In the genomic region with DNA sequence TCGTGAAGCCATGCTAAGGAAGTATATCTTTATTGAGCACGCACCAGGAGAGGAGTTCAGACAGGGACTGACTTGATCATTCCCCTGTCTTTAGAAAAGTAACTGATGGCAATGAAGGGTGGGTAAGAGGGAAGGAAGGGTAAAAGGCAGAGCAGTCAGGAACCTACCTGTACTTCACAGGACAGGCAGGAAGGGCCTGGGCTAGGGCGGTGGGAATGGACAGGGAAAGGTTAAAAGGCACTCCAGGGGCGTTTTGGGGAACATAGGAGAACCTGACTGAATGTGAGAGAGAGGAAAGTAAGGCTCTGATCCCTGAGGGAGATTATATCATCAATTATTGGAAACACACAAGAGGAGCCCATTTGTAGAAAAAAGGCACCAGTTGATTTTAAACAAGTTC, we compare ENCODE assay signal across 12 cellular contexts.
"Had no signal": no experiment of that assay in that cellular context is flagged by ENCODE, and none has a peak within 500 bp of the region (broad histone marks: within the 10 kb centered on the region; RNA-seq: fewer than 3 reads in every experiment).

No MANE protein-coding gene starts in this region.

- H3K27me3 Mint-ChIP-seq: activated CD4-positive, alpha-beta memory T cell treated with anti-CD3 and anti-CD28 coated beads, Interleukin-2, amount 10 ng/mL, durations not matched to agents 7 days and 5 days; activated CD4-positive, alpha-beta T cell treated with anti-CD3 and anti-CD28 coated beads for 36 hours had no signal

- H3K9me3 ChIP-seq: ascending aorta, gastrocnemius medialis, psoas muscle, right lobe of liver, upper lobe of left lung had no signal

- ATAC-seq: activated CD4-positive, alpha-beta T cell treated with anti-CD3 and anti-CD28 coated beads for 36 hours; gastrocnemius medialis; psoas muscle; right lobe of liver had no signal

- H3K4me3 Mint-ChIP-seq: activated CD4-positive, alpha-beta memory T cell treated with anti-CD3 and anti-CD28 coated beads, Interleukin-2, amount 10 ng/mL, durations not matched to agents 7 days and 5 days; activated CD4-positive, alpha-beta T cell treated with anti-CD3 and anti-CD28 coated beads for 36 hours had no signal

- DNase-seq: activated CD4-positive, alpha-beta memory T cell treated with anti-CD3 and anti-CD28 coated beads, Interleukin-2, amount 10 ng/mL, durations not matched to agents 7 days and 5 days; activated CD4-positive, alpha-beta T cell treated with anti-CD3 and anti-CD28 coated beads for 36 hours; activated gamma-delta T cell treated with Interleukin-2 at 50 U/mL for 16 hours; activated T-cell treated with anti-CD3 and anti-CD28 coated beads, Interleukin-2, amount 50 U/mL, for 48 hours; gastrocnemius medialis; kidney; psoas muscle; right lobe of liver; T1000; upper lobe of left lung had no signal

- H3K27me3 ChIP-seq: ascending aorta, gastrocnemius medialis, right lobe of liver, upper lobe of left lung had no signal

- H3K9me3 Mint-ChIP-seq: activated CD4-positive, alpha-beta memory T cell treated with anti-CD3 and anti-CD28 coated beads, Interleukin-2, amount 10 ng/mL, durations not matched to agents 7 days and 5 days had no signal

- H3K27ac Mint-ChIP-seq: activated CD4-positive, alpha-beta memory T cell treated with anti-CD3 and anti-CD28 coated beads, Interleukin-2, amount 10 ng/mL, durations not matched to agents 7 days and 5 days; activated CD4-positive, alpha-beta T cell treated with anti-CD3 and anti-CD28 coated beads for 36 hours had no signal

- H3K27ac ChIP-seq: ascending aorta, gastrocnemius medialis, psoas muscle, right lobe of liver, upper lobe of left lung, VCaP had no signal

- H3K4me3 ChIP-seq: ascending aorta, gastrocnemius medialis, psoas muscle, right lobe of liver, upper lobe of left lung had no signal
